8 cellular contexts compared by ENCODE assay signal in genomic region chr4:144142690-144143326, GRCh38. TPM values are rescaled to one million over a fixed set of nuclear protein-coding genes. Genes with fewer than 3 reads are reported as not detected.
DNase-seq lines count a peak whose midpoint lies in the region; ATAC-seq and TF ChIP-seq lines count a peak whose summit lies in the region.
"Not testable (repeated sequence)": the region's sequence is repeated elsewhere in the genome, so short reads cannot be mapped to it uniquely, and the experiment has no call there.

No MANE protein-coding gene starts in this region.

- CTCF ChIA-PET in activated CD4-positive, alpha-beta T cell treated with anti-CD3 and anti-CD28 coated beads for 36 hours (lab: Charles Lee) = not testable (repeated sequence)

- not testable (repeated sequence) for H3K36me3 Mint-ChIP-seq in activated CD4-positive, alpha-beta T cell treated with anti-CD3 and anti-CD28 coated beads for 36 hours (ENCODE audit: low read depth); mesothelial cell of epicardium; type B pancreatic cell

- DNase-seq in ELR (ENCODE audit: low read depth) (peak; percentile 31), NCI-H2196 (lab: John Stamatoyannopoulos, UW; ENCODE audit: unreplicated experiment) (peak; percentile 9)
- peak; percentile 38 for DNase-seq in activated CD4-positive, alpha-beta T cell treated with anti-CD3 and anti-CD28 coated beads for 36 hours
- DNase-seq in epithelial cell of proximal tubule (ENCODE audit: low read depth); mesothelial cell of epicardium (ENCODE audit: low spot score in 2 of 2, unreplicated experiment in 2 of 2); type B pancreatic cell (ENCODE audit: extremely low spot score, unreplicated experiment): not testable (repeated sequence)

- H3K4me3 ChIP-seq in epithelial cell of proximal tubule (ENCODE audit: low read depth, low read length) = not testable (repeated sequence)

- peak; percentile 73 for TF ChIP-seq CTCF in epithelial cell of proximal tubule (conservative IDR thresholded peaks at IDR 0.05; ENCODE audit: low read depth, low read length)
- peak; percentile 56 for TF ChIP-seq CTCF in mesothelial cell of epicardium (IDR thresholded peaks at IDR 0.05; ENCODE audit: unreplicated experiment)
- TF ChIP-seq CTCF in type B pancreatic cell (conservative IDR thresholded peaks at IDR 0.05) = peak; percentile 79

- not testable (repeated sequence) for H3K27ac Mint-ChIP-seq in activated CD4-positive, alpha-beta T cell treated with anti-CD3 and anti-CD28 coated beads for 36 hours; mesothelial cell of epicardium; type B pancreatic cell

- intact Hi-C loops in activated CD4-positive, alpha-beta T cell treated with anti-CD3 and anti-CD28 coated beads for 36 hours (cut with DNase I, micrococcal nuclease) = loop anchor here (2.0 to 10.0 kb wide), 3 partner anchors 368 to 584 kb away; no protein-coding TSS in a partner anchor

- not testable (repeated sequence) for H3K4me3 Mint-ChIP-seq in activated CD4-positive, alpha-beta T cell treated with anti-CD3 and anti-CD28 coated beads for 36 hours; mesothelial cell of epicardium; type B pancreatic cell

- ATAC-seq in GM21423 (IDR thresholded peaks at IDR 0.05; ENCODE audit: unreplicated experiment) (peak; percentile 88), HG03196 (IDR thresholded peaks at IDR 0.05; ENCODE audit: unreplicated experiment) (peak; percentile 71)
- ATAC-seq in activated CD4-positive, alpha-beta T cell treated with anti-CD3 and anti-CD28 coated beads for 36 hours = peak; percentile 49

- not testable (repeated sequence) for H3K9me3 Mint-ChIP-seq in activated CD4-positive, alpha-beta T cell treated with anti-CD3 and anti-CD28 coated beads for 36 hours (ENCODE audit: low read depth); mesothelial cell of epicardium; type B pancreatic cell

- H3K4me1 Mint-ChIP-seq in activated CD4-positive, alpha-beta T cell treated with anti-CD3 and anti-CD28 coated beads for 36 hours; mesothelial cell of epicardium; type B pancreatic cell (ENCODE audit: unreplicated experiment): not testable (repeated sequence)

- H3K27me3 Mint-ChIP-seq in activated CD4-positive, alpha-beta T cell treated with anti-CD3 and anti-CD28 coated beads for 36 hours; type B pancreatic cell: not testable (repeated sequence)
- H3K27me3 Mint-ChIP-seq in mesothelial cell of epicardium (ENCODE audit: low read depth) = peaks cover 35% of the 10 kb centered on the region

- POLR2A ChIA-PET in activated CD4-positive, alpha-beta T cell treated with anti-CD3 and anti-CD28 coated beads for 36 hours (lab: Charles Lee) = not testable (repeated sequence)

RNA-seq across cellular contexts. Expression of gene GYPA, which starts 2.3 kb away (rescaled TPM):
- total RNA-seq in activated CD4-positive, alpha-beta T cell treated with anti-CD3 and anti-CD28 coated beads for 36 hours = not detected
- not detected in 2 replicates for total RNA-seq in epithelial cell of proximal tubule
- not detected in 3 replicates for total RNA-seq in mesothelial cell of epicardium
- not detected in 2 replicates for total RNA-seq in type B pancreatic cell (ENCODE audit: low replicate concordance)
